Comparison of ENCODE assay signal across 1 cellular context in genomic region chr15:74291101-74292071, GRCh38.
TF ChIP-seq lines count a peak whose summit lies in the region.

No MANE protein-coding gene starts in this region.

TF ChIP-seq in K562, 482 proteins besides CTCF, POLR2A, EP300 and RAD21 (continued from another document and continues in another):
- TF ChIP-seq HES1 (IDR thresholded peaks at IDR 0.05; ENCODE audit: low read depth) (peak; percentile 52; the same call in 1 of the 2 replicates), ELF1 (tag; IDR thresholded peaks at IDR 0.05) (peak; percentile 59), MNT (conservative IDR thresholded peaks at IDR 0.05) (peak; percentile 67 to 82; a peak in 3 of 4 replicates), PRMT5 (CRISPR knock-in tag; IDR thresholded peaks at IDR 0.05) (peak; percentile 95), NFIC (IDR thresholded peaks at IDR 0.05) (0 out of 2 replicates have a peak, but pooled peaks have one; percentile 6), ZNF584 (CRISPR knock-in tag; IDR thresholded peaks at IDR 0.05; ENCODE audit: low read depth) (0 out of 2 replicates have a peak, but pooled peaks have one; percentile 81), FOXA1 (IDR thresholded peaks at IDR 0.05; ENCODE audit: borderline replicate concordance) (no peak), SPI1 (IDR thresholded peaks at IDR 0.05; ENCODE audit: borderline replicate concordance, low read depth, low read length) (no peak), ZBTB17 (CRISPR knock-in tag; IDR thresholded peaks at IDR 0.05) (peak; percentile 20; the same call in 1 of the 2 replicates), FIP1L1 (IDR thresholded peaks at IDR 0.05; ENCODE audit: low read depth, low read length, poor library complexity, severe bottlenecking) (no peak), CBFA2T2 (conservative IDR thresholded peaks at IDR 0.05) (peak; percentile 70), USF2 (CRISPR knock-in tag; IDR thresholded peaks at IDR 0.05) (peak; percentile 42; the same call in 1 of the 2 replicates), NFXL1 (CRISPR knock-in tag; IDR thresholded peaks at IDR 0.05) (no peak), BMI1 (IDR thresholded peaks at IDR 0.05; ENCODE audit: low read length) (no peak), ZNF354B (CRISPR knock-in tag; IDR thresholded peaks at IDR 0.05) (0 out of 2 replicates have a peak, but pooled peaks have one; percentile 38), ATF7 (IDR thresholded peaks at IDR 0.05) (0 out of 2 replicates have a peak, but pooled peaks have one; percentile 21), DMBX1 (CRISPR knock-in tag; IDR thresholded peaks at IDR 0.05; ENCODE audit: borderline replicate concordance) (peak; percentile 74; the same call in 1 of the 2 replicates), IRF9 (tag; IDR thresholded peaks at IDR 0.05) (no peak), GTF3C2 (IDR thresholded peaks at IDR 0.05; ENCODE audit: borderline replicate concordance, extremely low read depth, insufficient read length) (no peak), ZNF143 (CRISPR knock-in tag; IDR thresholded peaks at IDR 0.05) (peak; percentile 50; the same call in 1 of the 2 replicates), SAFB (IDR thresholded peaks at IDR 0.05; ENCODE audit: borderline replicate concordance, low read depth, low read length) (no peak), NR2C2 (CRISPR knock-in tag; IDR thresholded peaks at IDR 0.05) (peak; percentile 83), NR2C2 (tag; IDR thresholded peaks at IDR 0.05) (0 out of 2 replicates have a peak, but pooled peaks have one; percentile 24), NR3C1 (CRISPR knock-in tag; IDR thresholded peaks at IDR 0.05) (peak; percentile 89), ATF1 (CRISPR knock-in tag; IDR thresholded peaks at IDR 0.05) (no peak), ATF1 (tag; IDR thresholded peaks at IDR 0.05) (peak; percentile 62), ADNP (tag; IDR thresholded peaks at IDR 0.05) (no peak), MEIS2 (IDR thresholded peaks at IDR 0.05; ENCODE audit: partially characterized antibody) (peak; percentile 22), CEBPB (tag; IDR thresholded peaks at IDR 0.05) (0 out of 2 replicates have a peak, but pooled peaks have one; percentile 39), ZNF41 (CRISPR knock-in tag; conservative IDR thresholded peaks at IDR 0.05) (no peak), ZBTB7A (IDR thresholded peaks at IDR 0.05; ENCODE audit: borderline replicate concordance, control insufficient read depth, low read depth, low read length) (peak; percentile 19; the same call in 1 of the 2 replicates), ARID3A (IDR thresholded peaks at IDR 0.05; ENCODE audit: borderline replicate concordance, low read depth, low read length) (no peak), CGGBP1 (CRISPR knock-in tag; IDR thresholded peaks at IDR 0.05) (no peak), STAG1 (CRISPR knock-in tag; IDR thresholded peaks at IDR 0.05; ENCODE audit: borderline replicate concordance) (peak; percentile 35; the same call in 1 of the 2 replicates), SAP30 (IDR thresholded peaks at IDR 0.05; ENCODE audit: borderline replicate concordance, insufficient read depth, low read depth, low read length, poor library complexity, severe bottlenecking) (no peak), ZSCAN32 (CRISPR knock-in tag; IDR thresholded peaks at IDR 0.05) (no peak), FOXA3 (CRISPR knock-in tag; conservative IDR thresholded peaks at IDR 0.05 in 1 of 2, IDR thresholded peaks at IDR 0.05 in 1 of 2) (peak in 1 of 2 experiments; percentile 66; a peak in 1 of 4 replicates), C11orf30 (IDR thresholded peaks at IDR 0.05; ENCODE audit: low read depth) (no peak), NCOR1 (IDR thresholded peaks at IDR 0.05) (peak; percentile 49; the same call in 1 of the 2 replicates), ZC3H4 (CRISPR knock-in tag; IDR thresholded peaks at IDR 0.05; ENCODE audit: borderline replicate concordance) (no peak), TAL1 (IDR thresholded peaks at IDR 0.05) (peak; percentile 34; the same call in 1 of the 2 replicates), POLR2G (IDR thresholded peaks at IDR 0.05; ENCODE audit: low read depth, low read length) (0 out of 2 replicates have a peak, but pooled peaks have one; percentile 20), CHCHD3 (CRISPR knock-in tag; IDR thresholded peaks at IDR 0.05) (no peak), ETV5 (CRISPR knock-in tag; IDR thresholded peaks at IDR 0.05; ENCODE audit: low read depth) (peak; percentile 85), FOSL1 (tag; conservative IDR thresholded peaks at IDR 0.05) (peak; percentile 80), ZNF766 (CRISPR knock-in tag; conservative IDR thresholded peaks at IDR 0.05) (peak; percentile 92), HDAC2 (IDR thresholded peaks at IDR 0.05) (peak; percentile 66; the same call in 1 of the 2 replicates), BRCA1 (IDR thresholded peaks at IDR 0.05) (no peak), BRCA1 (CRISPR knock-in tag; IDR thresholded peaks at IDR 0.05) (no peak), ZKSCAN3 (CRISPR knock-in tag; IDR thresholded peaks at IDR 0.05) (no peak), SOX6 (IDR thresholded peaks at IDR 0.05) (peak; percentile 17; the same call in 1 of the 2 replicates), CTBP1 (IDR thresholded peaks at IDR 0.05; ENCODE audit: borderline replicate concordance) (peak; percentile 29; the same call in 1 of the 2 replicates), YY1 (IDR thresholded peaks at IDR 0.05; ENCODE audit: borderline replicate concordance in 1 of 3, control insufficient read depth in 1 of 3, extremely low read depth in 1 of 3, insufficient read depth in 3 of 3, insufficient read length in 1 of 3, insufficient replicate concordance in 2 of 3, low read depth in 1 of 3, low read length in 2 of 3) (peak in 2 of 3 experiments; percentile 12 to 27), MXI1 (IDR thresholded peaks at IDR 0.05; ENCODE audit: low read depth, low read length) (0 out of 2 replicates have a peak, but pooled peaks have one; percentile 25), EGR1 (conservative IDR thresholded peaks at IDR 0.05) (peak; percentile 80), DACH1 (IDR thresholded peaks at IDR 0.05; ENCODE audit: partially characterized antibody) (peak; percentile 6), RNF2 (IDR thresholded peaks at IDR 0.05) (0 out of 2 replicates have a peak, but pooled peaks have one; percentile 40), HDAC1 (IDR thresholded peaks at IDR 0.05) (peak in 1 of 2 experiments; percentile 78; a peak in 2 of 4 replicates), GABPA (tag; conservative IDR thresholded peaks at IDR 0.05; ENCODE audit: low read depth) (peak; percentile 79)
